Comparison of ENCODE assay signal across 8 cellular contexts in genomic region chr13:23980160-23980551, GRCh38.
DNase-seq lines count a peak whose midpoint lies in the region; ATAC-seq and TF ChIP-seq lines count a peak whose summit lies in the region.

No MANE protein-coding gene starts in this region.

- intact Hi-C loops in head of caudate nucleus (cut with DNase I): no loop called here

- DNase-seq in COLO668 (lab: John Stamatoyannopoulos, UW; ENCODE audit: unreplicated experiment) (peak; percentile 95), HT1080 (ENCODE audit: low read depth) (peak; percentile 69), SK-N-DZ (ENCODE audit: low spot score) (peak; percentile 47), head of caudate nucleus (peak; percentile 90 to 98 (median 97)), occipital lobe (lab: John Stamatoyannopoulos, UW) (peak; percentile 73), suprapubic skin (ENCODE audit: low spot score in 2 of 2) (peak; percentile 88 to 91)

- no peaks in the 10 kb centered on the region for H3K9me3 Mint-ChIP-seq in activated naive CD4-positive, alpha-beta T cell treated with anti-CD3 and anti-CD28 coated beads, Interleukin-2, amount 50 U/mL, for 24 hours

- no peak for TF ChIP-seq EP300 in suprapubic skin (IDR thresholded peaks at IDR 0.05)

- peaks cover 30% of the 10 kb centered on the region for H3K4me1 ChIP-seq in suprapubic skin

- peaks cover 13% of the 10 kb centered on the region for H3K4me1 Mint-ChIP-seq in activated naive CD4-positive, alpha-beta T cell treated with anti-CD3 and anti-CD28 coated beads, Interleukin-2, amount 50 U/mL, for 24 hours

- H3K36me3 Mint-ChIP-seq in activated naive CD4-positive, alpha-beta T cell treated with anti-CD3 and anti-CD28 coated beads, Interleukin-2, amount 50 U/mL, for 24 hours: no peaks in the 10 kb centered on the region

- H3K27ac ChIP-seq in suprapubic skin: peak overlapping the region; percentile 32

- peaks cover 21% of the 10 kb centered on the region for H3K27me3 Mint-ChIP-seq in activated naive CD4-positive, alpha-beta T cell treated with anti-CD3 and anti-CD28 coated beads, Interleukin-2, amount 50 U/mL, for 24 hours

- H3K27me3 ChIP-seq in suprapubic skin: no peaks in the 10 kb centered on the region

- WGBS in suprapubic skin: 2% methylated on average over 28 of the region's 28 CpGs

- H3K36me3 ChIP-seq in suprapubic skin: no peaks in the 10 kb centered on the region

- no peak for TF ChIP-seq POLR2A in suprapubic skin (IDR thresholded peaks at IDR 0.05)

- peak overlapping the region; percentile 91 for H3K4me3 Mint-ChIP-seq in activated naive CD4-positive, alpha-beta T cell treated with anti-CD3 and anti-CD28 coated beads, Interleukin-2, amount 50 U/mL, for 24 hours

- no peaks in the 10 kb centered on the region for H3K9me3 ChIP-seq in suprapubic skin

- ATAC-seq in GM21381 (IDR thresholded peaks at IDR 0.05; ENCODE audit: unreplicated experiment): peak; percentile 87

- TF ChIP-seq CTCF in suprapubic skin (IDR thresholded peaks at IDR 0.05): no peak

- peak overlapping the region; percentile 59 for H3K27ac Mint-ChIP-seq in activated naive CD4-positive, alpha-beta T cell treated with anti-CD3 and anti-CD28 coated beads, Interleukin-2, amount 50 U/mL, for 24 hours

- H3K4me3 ChIP-seq in suprapubic skin: peak overlapping the region; percentile 53

Comparison
In these comparisons a context has a peak if more than half of its experiments do, and no peak if none do; other contexts are left out.
1. Peak in every context shown above with its lines: DNase-seq, ATAC-seq, H3K4me3 ChIP-seq and H3K27ac ChIP-seq.
2. DNase-seq: peak in every context shown above with its lines; median percentile 97 in head of caudate nucleus; 95 in COLO668; 90 in suprapubic skin; 73 in occipital lobe; 69 in HT1080; 47 in SK-N-DZ.